Comparison of ENCODE assay signal across 10 cellular contexts in genomic region chr14:70909788-70910614, GRCh38. TPM values are rescaled to one million over a fixed set of nuclear protein-coding genes. Genes with fewer than 3 reads are reported as not detected.
A peak's percentile ranks its signal among the peaks of the same experiment; 100 is the strongest.
DNase-seq lines count a peak whose midpoint lies in the region; ATAC-seq and TF ChIP-seq lines count a peak whose summit lies in the region.
"Had no signal": no experiment of that assay in that cellular context is flagged by ENCODE, and none has a peak within 500 bp of the region (broad histone marks: within the 10 kb centered on the region; RNA-seq: fewer than 3 reads in every experiment).

No MANE protein-coding gene starts in this region.

- peak overlapping the region in 6 of 8 donors; percentile 24 to 99 (median 96) for H3K27ac ChIP-seq in spleen

- peaks cover 19 to 83% (median 56%) of the 10 kb centered on the region in 6 donors for H3K4me1 ChIP-seq in spleen

- H3K27me3 Mint-ChIP-seq in activated T-cell treated with anti-CD3 and anti-CD28 coated beads, Interleukin-2, amount 50 U/mL, for 4 hours (ENCODE audit: low read depth) = no peaks in the 10 kb centered on the region
- H3K27me3 Mint-ChIP-seq in T-helper 2 cell treated with Interferon-gamma antibody and Interleukin-4, amounts not matched to agents 5 μg/mL and 100 μg/mL, for 36 hours (ENCODE audit: low read depth) = no peaks in the 10 kb centered on the region

- no peak for DNase-seq in activated T-cell treated with anti-CD3 and anti-CD28 coated beads, Interleukin-2, amount 50 U/mL, for 4 hours
- no peak for DNase-seq in activated T-cell treated with anti-CD3 and anti-CD28 coated beads, Interleukin-2, amount 50 U/mL, for 48 hours
- DNase-seq in T-helper 2 cell treated with Interferon-gamma antibody and Interleukin-4, amounts not matched to agents 5 μg/mL and 100 μg/mL, for 36 hours (ENCODE audit: low spot score) = no peak
- DNase-seq in fibroblast of pulmonary artery (ENCODE audit: low read depth) = no peak
- no peak for DNase-seq in spleen
- no peak for DNase-seq in NCI-H1417 treated with DMSO at 0.1 percent for 48 hours (lab: John Stamatoyannopoulos, UW)
- no peak for DNase-seq in NCI-H526 (lab: John Stamatoyannopoulos, UW)
- DNase-seq in DMS153 (lab: John Stamatoyannopoulos, UW) = no peak
- DNase-seq: activated gamma-delta T cell, NCI-H446 had no signal

- H3K9me3 ChIP-seq in spleen = no peaks in the 10 kb centered on the region

- TF ChIP-seq CTCF in fibroblast of pulmonary artery (IDR thresholded peaks at IDR 0.05; ENCODE audit: low read length, missing control alignments) (no peak), spleen (IDR thresholded peaks at IDR 0.05 in 8 of 11, conservative IDR thresholded peaks at IDR 0.05 in 3 of 11) (no peak)

- peaks cover 5% of the 10 kb centered on the region for H3K36me3 Mint-ChIP-seq in activated T-cell treated with anti-CD3 and anti-CD28 coated beads, Interleukin-2, amount 50 U/mL, for 4 hours (ENCODE audit: insufficient read depth)
- peaks cover 22% of the 10 kb centered on the region for H3K36me3 Mint-ChIP-seq in T-helper 2 cell treated with Interferon-gamma antibody and Interleukin-4, amounts not matched to agents 5 μg/mL and 100 μg/mL, for 36 hours (ENCODE audit: low read depth)

- intact Hi-C loops in spleen (cut with DNase I; ENCODE audit: low total_unique reads) = loop anchor here (5.0 kb wide), 1 partner anchor 62 kb away; no protein-coding TSS in a partner anchor

- no peak for TF ChIP-seq POLR2A in spleen (IDR thresholded peaks at IDR 0.05)

- peak overlapping the region; percentile 94 for H3K4me3 Mint-ChIP-seq in activated T-cell treated with anti-CD3 and anti-CD28 coated beads, Interleukin-2, amount 50 U/mL, for 4 hours
- peak overlapping the region; percentile 95 for H3K4me3 Mint-ChIP-seq in T-helper 2 cell treated with Interferon-gamma antibody and Interleukin-4, amounts not matched to agents 5 μg/mL and 100 μg/mL, for 36 hours

- no peaks in the 10 kb centered on the region for H3K27me3 ChIP-seq in spleen (replicated peaks in 1 of 7)

- H3K4me1 Mint-ChIP-seq in activated T-cell treated with anti-CD3 and anti-CD28 coated beads, Interleukin-2, amount 50 U/mL, for 4 hours (ENCODE audit: low read depth) = peaks cover 68% of the 10 kb centered on the region
- H3K4me1 Mint-ChIP-seq in T-helper 2 cell treated with Interferon-gamma antibody and Interleukin-4, amounts not matched to agents 5 μg/mL and 100 μg/mL, for 36 hours (ENCODE audit: low read depth) = peaks cover 37% of the 10 kb centered on the region

- no peaks in the 10 kb centered on the region for H3K9me3 Mint-ChIP-seq in activated T-cell treated with anti-CD3 and anti-CD28 coated beads, Interleukin-2, amount 50 U/mL, for 4 hours
- H3K9me3 Mint-ChIP-seq in T-helper 2 cell treated with Interferon-gamma antibody and Interleukin-4, amounts not matched to agents 5 μg/mL and 100 μg/mL, for 36 hours = no peaks in the 10 kb centered on the region

- WGBS in spleen, 5 donors = 67 to 77% (median 74%) methylated on average over 8 to 9 of the region's 10 CpGs

- H3K27ac Mint-ChIP-seq in T-helper 2 cell treated with Interferon-gamma antibody and Interleukin-4, amounts not matched to agents 5 μg/mL and 100 μg/mL, for 36 hours = peak overlapping the region; percentile 67

- H3K4me3 ChIP-seq in fibroblast of pulmonary artery (replicated peaks; ENCODE audit: low read depth, low read length) (peak overlapping the region; percentile 73), spleen (peak overlapping the region in 5 of 8 donors; percentile 82 to 97 (median 96))

- no peaks in the 10 kb centered on the region for H3K36me3 ChIP-seq in spleen

- ATAC-seq in activated T-cell treated with anti-CD3 and anti-CD28 coated beads, Interleukin-2, amount 50 U/mL, for 4 hours = no peak

RNA-seq across cellular contexts. Expression of gene PCNX1, which starts 2.7 kb away (rescaled TPM):
- total RNA-seq in activated T-cell treated with anti-CD3 and anti-CD28 coated beads, Interleukin-2, amount 50 U/mL, for 4 hours = 10 to 100 TPM; 26.4 to 30.8 (median 28.3) TPM
- 100 to 1,000 TPM in 5 of 7 donors, 10 to 100 TPM in 2; 88.1 to 149 (median 104) TPM for total RNA-seq in spleen
- polyA plus RNA-seq in spleen = 1 to 10 TPM; 4.0 to 5.9 (median 5.5) TPM
